Comparison of ENCODE assay signal across 24 cellular contexts in genomic region chr11:44303401-44303938, GRCh38. TPM values are rescaled to one million over a fixed set of nuclear protein-coding genes. Genes with fewer than 3 reads are reported as not detected.
"Had no signal": no experiment of that assay in that cellular context is flagged by ENCODE, and none has a peak within 500 bp of the region (broad histone marks: within the 10 kb centered on the region; RNA-seq: fewer than 3 reads in every experiment).

No MANE protein-coding gene starts in this region.

- H3K27ac Mint-ChIP-seq: activated naive CD4-positive, alpha-beta T cell treated with anti-CD3 and anti-CD28 coated beads, Interleukin-2, amount 50 U/mL, for 72 hours had no signal

- H3K27ac ChIP-seq: left lung, neutrophil, parathyroid adenoma, tibial artery had no signal

- DNase-seq: activated CD4-positive, alpha-beta T cell treated with anti-CD3 and anti-CD28 coated beads for 1 hour; activated CD8-positive, alpha-beta memory T cell treated with anti-CD3 and anti-CD28 coated beads for 24 hours; activated CD8-positive, alpha-beta memory T cell treated with anti-CD3 and anti-CD28 coated beads, Interleukin-2, amount 50 U/mL, for 48 hours; activated effector memory CD4-positive, alpha-beta T cell treated with anti-CD3 and anti-CD28 coated beads, Interleukin-2, amount 50 U/mL, for 16 hours; activated T-cell treated with anti-CD3 and anti-CD28 coated beads, Interleukin-2, amount 50 U/mL, for 48 hours; amygdala; dorsolateral prefrontal cortex; foreskin melanocyte; glutamatergic neuron; hippocampal formation; left lung; stimulated activated CD8-positive, alpha-beta memory T cell treated with anti-CD3 and anti-CD28 coated beads, Interleukin-4, amount 100 ng/mL, for 48 hours; stimulated activated naive CD8-positive, alpha-beta T cell treated with anti-CD3 and anti-CD28 coated beads, Interleukin-15, Interleukin-2, amounts not matched to agents 100 U/mL and 50 U/mL, for 24 hours; substantia nigra; tibial artery had no signal

- H3K4me1 ChIP-seq: parathyroid adenoma had no signal

- H3K4me3 ChIP-seq: left lung, tibial artery had no signal

- ATAC-seq: activated naive CD4-positive, alpha-beta T cell treated with anti-CD3 and anti-CD28 coated beads, Interleukin-2, amount 50 U/mL, for 72 hours; left lung; sciatic nerve; stimulated activated naive CD8-positive, alpha-beta T cell treated with anti-CD3 and anti-CD28 coated beads, Interleukin-15, Interleukin-2, amounts not matched to agents 100 U/mL and 50 U/mL, for 24 hours had no signal

- H3K36me3 ChIP-seq: left lung, neutrophil, tibial artery had no signal

- H3K9me3 Mint-ChIP-seq: activated naive CD4-positive, alpha-beta T cell treated with anti-CD3 and anti-CD28 coated beads, Interleukin-2, amount 50 U/mL, for 72 hours had no signal

- H2AFZ ChIP-seq: parathyroid adenoma had no signal

- H3K9ac ChIP-seq: parathyroid adenoma had no signal

- H3K79me2 ChIP-seq: parathyroid adenoma had no signal

- H3K9me3 ChIP-seq: left lung, neutrophil, tibial artery had no signal

RNA-seq across cellular contexts. Expression of gene ALX4, which starts 6.5 kb away (rescaled TPM):
- total RNA-seq: activated naive CD4-positive, alpha-beta T cell treated with anti-CD3 and anti-CD28 coated beads, Interleukin-2, amount 50 U/mL, for 72 hours; epithelial cell of proximal tubule; fibroblast of lung; kidney epithelial cell; left lung; mononuclear cell; T-helper 1 cell treated with Interleukin-12 subunit alpha and Interleukin-12 subunit beta and Interleukin-4 antibody, amounts not matched to agents 30 ng/mL and 1 ng/mL, for 36 hours had no signal
- polyA plus RNA-seq: fibroblast of lung had no signal
